8 cellular contexts compared by ENCODE assay signal in genomic region chr19:5948697-5949564, GRCh38. TPM values are rescaled to one million over a fixed set of nuclear protein-coding genes. Genes with fewer than 3 reads are reported as not detected.
A peak's percentile ranks its signal among the peaks of the same experiment; 100 is the strongest.
DNase-seq lines count a peak whose midpoint lies in the region; ATAC-seq and TF ChIP-seq lines count a peak whose summit lies in the region.

No MANE protein-coding gene starts in this region.

- peaks cover 25% of the 10 kb centered on the region for H3K4me1 ChIP-seq in H9 (ENCODE audit: insufficient read depth, low read length)
- H3K4me1 ChIP-seq in esophagus (ENCODE audit: control insufficient read depth in 2 of 2, insufficient read depth in 2 of 2, low read length in 1 of 2) = peaks cover 14 to 23% of the 10 kb centered on the region in 2 donors
- H3K4me1 ChIP-seq in ascending aorta = peaks cover 13 to 39% of the 10 kb centered on the region in 2 donors

- no peak overlapping the region for H3T11ph ChIP-seq in H9 (ENCODE audit: low read length)

- H4K8ac ChIP-seq in H9 (replicated peaks; ENCODE audit: insufficient read length, low read depth, low read length) = no peak overlapping the region

- H3K36me3 ChIP-seq in esophagus (ENCODE audit: control insufficient read depth in 2 of 2, insufficient read depth in 2 of 2, low read length in 1 of 2) (peaks cover 7 to 18% of the 10 kb centered on the region in 2 donors), ascending aorta (peaks cover 0 to 4% of the 10 kb centered on the region in 2 donors)

- no peak overlapping the region for H2BK12ac ChIP-seq in H9 (ENCODE audit: insufficient read length, low read depth, low read length)

- no peak for ATAC-seq in HG02759 (IDR thresholded peaks at IDR 0.05; ENCODE audit: unreplicated experiment)

- no peak overlapping the region for H2AK5ac ChIP-seq in H9 (ENCODE audit: insufficient read length, low read length)

- H3K4ac ChIP-seq in H9 (ENCODE audit: low read depth, low read length) = no peak overlapping the region

- no peaks in the 10 kb centered on the region for H4K20me1 ChIP-seq in H9 (ENCODE audit: control insufficient read depth, insufficient read depth, insufficient read length)

- no peak overlapping the region for H2AFZ ChIP-seq in H9 (ENCODE audit: low read length)

- no peak overlapping the region for H2BK15ac ChIP-seq in H9 (ENCODE audit: low read depth, low read length)

- no peak for TF ChIP-seq CTCF in H9 (conservative IDR thresholded peaks at IDR 0.05)
- TF ChIP-seq CTCF in progenitor cell of endocrine pancreas (IDR thresholded peaks at IDR 0.05; ENCODE audit: unreplicated experiment) = no peak
- TF ChIP-seq CTCF in ascending aorta (IDR thresholded peaks at IDR 0.05) = no peak

- intact Hi-C loops in ascending aorta (cut with DNase I) (no loop called here), posterior vena cava (cut with DNase I) (no loop called here)

- no peak overlapping the region for H4K91ac ChIP-seq in H9 (ENCODE audit: insufficient read length, low read depth, low read length)

- H3K56ac ChIP-seq in H9 (ENCODE audit: insufficient read length, low read depth, low read length) = no peak overlapping the region

- no CpG with 5 or more reads among the region's 13 CpGs for WGBS in H9 (ENCODE audit: extremely low coverage, insufficient read length, low lambda C conversion rate)
- WGBS in esophagus, 2 donors = 56 to 65% methylated on average over 13 of the region's 13 CpGs

- H4K5ac ChIP-seq in H9 (ENCODE audit: insufficient read length, low read depth, low read length) = no peak overlapping the region

- no peaks in the 10 kb centered on the region for H3K9me3 ChIP-seq in H9 (ENCODE audit: control insufficient read depth, low read depth, low read length)
- H3K9me3 ChIP-seq in esophagus (ENCODE audit: control insufficient read depth in 2 of 2, insufficient read depth in 1 of 2, low read depth in 1 of 2, low read length in 1 of 2) = no peaks in the 10 kb centered on the region
- no peaks in the 10 kb centered on the region for H3K9me3 ChIP-seq in ascending aorta

- peak overlapping the region in 1 of 2 experiments; percentile 11; a peak in 1 of 5 replicates for H3K4me3 Mint-ChIP-seq in H9
- no peak overlapping the region for H3K4me3 Mint-ChIP-seq in progenitor cell of endocrine pancreas (ENCODE audit: low read depth)

- H3K79me2 ChIP-seq in H9 (ENCODE audit: insufficient read depth, low read length) = peaks cover 3% of the 10 kb centered on the region; the same call in 1 of the 2 replicates

- H3K27me3 ChIP-seq in H9 (ENCODE audit: insufficient read depth, low read length) (no peaks in the 10 kb centered on the region), esophagus (ENCODE audit: control insufficient read depth in 1 of 2, insufficient read depth in 2 of 2, low read length in 2 of 2) (no peaks in the 10 kb centered on the region), ascending aorta (no peaks in the 10 kb centered on the region)

- no peak overlapping the region for H2BK5ac ChIP-seq in H9 (ENCODE audit: insufficient read length, low read length)

- H3K18ac ChIP-seq in H9 (ENCODE audit: insufficient read length, low read depth, low read length) = no peak overlapping the region

- no peak overlapping the region for H3K27ac ChIP-seq in H9 (ENCODE audit: insufficient read length, low read depth, low read length)
- H3K27ac ChIP-seq in esophagus (ENCODE audit: low read depth in 2 of 2, low read length in 1 of 2) = peak overlapping the region; percentile 21 to 66
- peak overlapping the region in 1 of 2 donors; percentile 11 for H3K27ac ChIP-seq in ascending aorta

- H3K14ac ChIP-seq in H9 (ENCODE audit: insufficient read depth, low read length) = no peak overlapping the region

- no peak overlapping the region for H3K4me2 ChIP-seq in H9 (ENCODE audit: insufficient read depth, insufficient read length, low read length)

- H3K79me1 ChIP-seq in H9 (ENCODE audit: insufficient read depth, low read depth, low read length, poor library complexity, severe bottlenecking) = peaks cover 10% of the 10 kb centered on the region

- H3K4me1 Mint-ChIP-seq in H9 (peaks cover 66 to 73% of the 10 kb centered on the region in 2 experiments), progenitor cell of endocrine pancreas (ENCODE audit: low read depth) (peaks cover 41% of the 10 kb centered on the region)

- H3K9ac ChIP-seq in H9 (ENCODE audit: extremely low read depth, insufficient read length, low read length) = no peak overlapping the region

- H3K36me3 Mint-ChIP-seq in H9 (ENCODE audit: insufficient read depth in 1 of 3, low read depth in 3 of 3) = peaks cover 8 to 20% (median 13%) of the 10 kb centered on the region in 3 experiments
- H3K36me3 Mint-ChIP-seq in progenitor cell of endocrine pancreas (ENCODE audit: insufficient read depth) = peaks cover 7% of the 10 kb centered on the region

- H3K27ac Mint-ChIP-seq in H9 (peak overlapping the region in 2 of 3 experiments; percentile 53 to 65; a peak in 3 of 7 replicates), progenitor cell of endocrine pancreas (peak overlapping the region; percentile 73)

- no peak overlapping the region for H2BK20ac ChIP-seq in H9 (ENCODE audit: low read depth, low read length, poor library complexity, severe bottlenecking)

- no peak overlapping the region for H2BK120ac ChIP-seq in H9 (ENCODE audit: low read depth, low read length, poor library complexity, severe bottlenecking)

- no peak for DNase-seq in H9
- DNase-seq in activated CD4-positive, alpha-beta T cell treated with anti-CD3 and anti-CD28 coated beads, Interleukin-2, amount 50 U/mL, for 4 hours = peak; percentile 11 to 15
- no peak for DNase-seq in progenitor cell of endocrine pancreas (ENCODE audit: low spot score, unreplicated experiment)
- no peak for DNase-seq in ascending aorta (ENCODE audit: low spot score in 2 of 2)
- no peak for DNase-seq in posterior vena cava (ENCODE audit: low spot score)
- no peak for DNase-seq in stimulated activated CD8-positive, alpha-beta memory T cell treated with anti-CD3 and anti-CD28 coated beads, Interleukin-4, amount 100 ng/mL, for 48 hours

- H3K27me3 Mint-ChIP-seq in H9 (ENCODE audit: low read depth) = peaks cover 1% of the 10 kb centered on the region
- no peaks in the 10 kb centered on the region for H3K27me3 Mint-ChIP-seq in progenitor cell of endocrine pancreas

- no peak overlapping the region for H3K23ac ChIP-seq in H9 (ENCODE audit: insufficient read length, low read depth, low read length)

- no peak overlapping the region for H3K4me3 ChIP-seq in esophagus (ENCODE audit: low read depth in 1 of 2, low read length in 2 of 2)
- H3K4me3 ChIP-seq in ascending aorta = no peak overlapping the region

- H3K23me2 ChIP-seq in H9 (ENCODE audit: insufficient read length, low read depth, low read length, poor library complexity, severe bottlenecking) = no peaks in the 10 kb centered on the region

- no peaks in the 10 kb centered on the region for H3K9me3 Mint-ChIP-seq in H9
- no peaks in the 10 kb centered on the region for H3K9me3 Mint-ChIP-seq in progenitor cell of endocrine pancreas (ENCODE audit: low read depth)

RNA-seq across cellular contexts. Expression of gene RANBP3, which starts 29.0 kb away (rescaled TPM):
- total RNA-seq in H9 (2021) (86.5 and 89.9 TPM in 2 replicates), progenitor cell of endocrine pancreas (99.9 and 106 TPM in 2 replicates), ascending aorta (48.0 TPM), posterior vena cava (10 to 100 TPM; 48.3 to 55.4 TPM)
- 10 to 100 TPM; 25.0 to 34.4 TPM for polyA plus RNA-seq in esophagus

RNA-seq across cellular contexts. Expression of gene CAPS, which starts 34.9 kb away (rescaled TPM):
- total RNA-seq in H9 (2021) = 2.3 and 2.5 TPM in 2 replicates
- polyA plus RNA-seq in esophagus = 10 to 100 TPM in 1 of 2 donors, 1 to 10 TPM in 1; 8.0 to 18.7 TPM
- total RNA-seq in progenitor cell of endocrine pancreas = 22.1 and 22.5 TPM in 2 replicates
- 8.1 TPM for total RNA-seq in ascending aorta
- 1 to 10 TPM; 3.8 to 8.5 TPM for total RNA-seq in posterior vena cava

RNA-seq across cellular contexts. Expression of gene VMAC, which starts 44.3 kb away (rescaled TPM):
- total RNA-seq in H9 (2021) (1.9 and 2.2 TPM in 2 replicates), progenitor cell of endocrine pancreas (13.9 and 15.2 TPM in 2 replicates), ascending aorta (15.2 TPM), posterior vena cava (1 to 10 TPM; 2.4 to 5.0 TPM)
- polyA plus RNA-seq in esophagus = 1 to 10 TPM; 3.4 to 7.9 TPM

RNA-seq across cellular contexts. Expression of gene NDUFA11, which starts 45.3 kb away (rescaled TPM):
- total RNA-seq in H9 (2021) (282 TPM in 2 replicates), progenitor cell of endocrine pancreas (210 and 217 TPM in 2 replicates), ascending aorta (205 TPM), posterior vena cava (100 to 1,000 TPM; 161 to 193 TPM)
- 100 to 1,000 TPM; 328 to 390 TPM for polyA plus RNA-seq in esophagus

Comparison
In these comparisons a context has a peak if more than half of its experiments do, and no peak if none do; other contexts are left out.
1. DNase-seq: peak in activated CD4-positive, alpha-beta T cell treated with anti-CD3 and anti-CD28 coated beads, Interleukin-2, amount 50 U/mL, for 4 hours (2 of 2); none in H9 (single experiment), progenitor cell of endocrine pancreas (single experiment), ascending aorta (0 of 2), posterior vena cava (single experiment) and stimulated activated CD8-positive, alpha-beta memory T cell treated with anti-CD3 and anti-CD28 coated beads, Interleukin-4, amount 100 ng/mL, for 48 hours (single experiment).